Comparison of ENCODE assay signal across 4 cellular contexts in genomic region chr1:182913401-182913800, GRCh38. TPM values are rescaled to one million over a fixed set of nuclear protein-coding genes. Genes with fewer than 3 reads are reported as not detected.
"Had no signal": no experiment of that assay in that cellular context is flagged by ENCODE, and none has a peak within 500 bp of the region (broad histone marks: within the 10 kb centered on the region; RNA-seq: fewer than 3 reads in every experiment).

No MANE protein-coding gene starts in this region.

- DNase-seq: GDM1, GF-D8 had no signal

- H3K4me3 ChIP-seq: GM12878 had no signal

- ATAC-seq: GM12878 had no signal

RNA-seq across cellular contexts. Expression of gene SHCBP1L, which starts 39.6 kb away (rescaled TPM):
- total RNA-seq: G401, GM12878 had no signal
- polyA plus RNA-seq: GM12878 had no signal
